In the genomic region with DNA sequence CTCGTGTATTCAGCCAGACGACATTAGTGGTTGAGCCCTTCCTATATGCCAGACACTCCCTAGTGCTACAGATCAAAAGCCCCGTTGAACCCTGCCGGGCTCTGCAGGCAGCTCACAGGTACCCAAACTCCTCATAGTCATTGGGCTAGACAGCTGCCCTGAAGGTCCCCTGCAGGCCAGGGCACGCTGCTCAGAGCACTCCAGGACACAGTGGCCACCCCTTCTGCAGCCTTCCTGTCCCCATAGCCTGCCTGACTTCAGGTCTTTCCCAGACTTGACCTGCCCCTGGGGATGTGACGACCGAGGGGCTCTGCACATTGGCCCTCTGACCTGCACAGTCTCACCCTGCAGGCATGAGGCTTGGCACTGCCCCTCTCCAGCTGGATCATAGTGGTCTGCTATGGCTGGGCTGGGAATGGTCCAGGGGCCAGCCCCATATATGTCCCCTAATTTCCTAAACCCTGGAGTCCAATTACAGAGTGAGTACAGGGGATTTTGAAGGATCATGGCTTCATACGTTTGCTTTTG, we compare ENCODE assay signal across 15 cellular contexts.
DNase-seq lines count a peak whose midpoint lies in the region; ATAC-seq and TF ChIP-seq lines count a peak whose summit lies in the region.
"Had no signal": no experiment of that assay in that cellular context is flagged by ENCODE, and none has a peak within 500 bp of the region (broad histone marks: within the 10 kb centered on the region; RNA-seq: fewer than 3 reads in every experiment).

No MANE protein-coding gene starts in this region.

- no peaks in the 10 kb centered on the region for H3F3A ChIP-seq in neural progenitor cell (ENCODE audit: low read depth)

- no peaks in the 10 kb centered on the region for H3K9me3 Mint-ChIP-seq in natural killer cell treated with Interleukin-12 subunit alpha and Interleukin-12 subunit beta and Interleukin-15 and Interleukin-18, amount 100 ng/mL, for 72 hours
- H3K9me3 Mint-ChIP-seq in natural killer cell, result no peaks in the 10 kb centered on the region
- H3K9me3 Mint-ChIP-seq in stimulated activated effector memory CD8-positive, alpha-beta T cell treated with anti-CD3 and anti-CD28 coated beads, Interleukin-12 subunit alpha, Interleukin-12 subunit beta, amount 100 ng/mL, for 72 hours, result no peaks in the 10 kb centered on the region
- H3K9me3 Mint-ChIP-seq in neural progenitor cell, result peaks cover 10% of the 10 kb centered on the region

- peak; percentile 48 to 57 for ATAC-seq in natural killer cell treated with Interleukin-12 subunit alpha and Interleukin-12 subunit beta and Interleukin-15 and Interleukin-18, amount 100 ng/mL, for 72 hours
- no peak for ATAC-seq in natural killer cell
- ATAC-seq in stimulated activated effector memory CD8-positive, alpha-beta T cell treated with anti-CD3 and anti-CD28 coated beads, Interleukin-12 subunit alpha, Interleukin-12 subunit beta, amount 100 ng/mL, for 72 hours, result peak; percentile 36
- no peak for ATAC-seq in HG02588 (IDR thresholded peaks at IDR 0.05; ENCODE audit: unreplicated experiment)

- no peak overlapping the region for H3K9ac ChIP-seq in neural progenitor cell
- H3K9ac ChIP-seq: BLaER1 had no signal

- TF ChIP-seq CTCF in natural killer cell (IDR thresholded peaks at IDR 0.05) (no peak), coronary artery (IDR thresholded peaks at IDR 0.05) (no peak), neural progenitor cell (IDR thresholded peaks at IDR 0.05) (no peak)

- H3K36me3 Mint-ChIP-seq in natural killer cell treated with Interleukin-12 subunit alpha and Interleukin-12 subunit beta and Interleukin-15 and Interleukin-18, amount 100 ng/mL, for 72 hours, result no peaks in the 10 kb centered on the region
- H3K36me3 Mint-ChIP-seq in natural killer cell (no peaks in the 10 kb centered on the region), neural progenitor cell (peaks cover under 1% of the 10 kb centered on the region)
- H3K36me3 Mint-ChIP-seq in stimulated activated effector memory CD8-positive, alpha-beta T cell treated with anti-CD3 and anti-CD28 coated beads, Interleukin-12 subunit alpha, Interleukin-12 subunit beta, amount 100 ng/mL, for 72 hours, result no peaks in the 10 kb centered on the region
- H3K36me3 Mint-ChIP-seq: CD4-positive, alpha-beta memory T cell had no signal

- H3K27me3 ChIP-seq in neural progenitor cell, result no peaks in the 10 kb centered on the region
- H3K27me3 ChIP-seq: BLaER1 had no signal

- H4K20me1 ChIP-seq in neural progenitor cell (ENCODE audit: low read depth), result no peaks in the 10 kb centered on the region
- H4K20me1 ChIP-seq: BLaER1 had no signal

- peaks cover 4 to 12% of the 10 kb centered on the region in 2 donors for H3K27me3 Mint-ChIP-seq in natural killer cell treated with Interleukin-12 subunit alpha and Interleukin-12 subunit beta and Interleukin-15 and Interleukin-18, amount 100 ng/mL, for 72 hours
- H3K27me3 Mint-ChIP-seq in natural killer cell (ENCODE audit: low read depth in 2 of 2) (peaks cover 22 to 29% of the 10 kb centered on the region in 2 donors), neural progenitor cell (ENCODE audit: insufficient read depth, low read depth) (no peaks in the 10 kb centered on the region)
- H3K27me3 Mint-ChIP-seq: CD4-positive, alpha-beta memory T cell had no signal

- H3K27ac Mint-ChIP-seq in natural killer cell treated with Interleukin-12 subunit alpha and Interleukin-12 subunit beta and Interleukin-15 and Interleukin-18, amount 100 ng/mL, for 72 hours, result no peak overlapping the region
- H3K27ac Mint-ChIP-seq in natural killer cell (no peak overlapping the region), neural progenitor cell (no peak overlapping the region)
- no peak overlapping the region for H3K27ac Mint-ChIP-seq in stimulated activated effector memory CD8-positive, alpha-beta T cell treated with anti-CD3 and anti-CD28 coated beads, Interleukin-12 subunit alpha, Interleukin-12 subunit beta, amount 100 ng/mL, for 72 hours
- H3K27ac Mint-ChIP-seq: H9 had no signal

- H3K79me2 ChIP-seq in neural progenitor cell (ENCODE audit: low read depth), result no peaks in the 10 kb centered on the region

- no peak overlapping the region for H3K4me3 Mint-ChIP-seq in natural killer cell treated with Interleukin-12 subunit alpha and Interleukin-12 subunit beta and Interleukin-15 and Interleukin-18, amount 100 ng/mL, for 72 hours
- no peak overlapping the region for H3K4me3 Mint-ChIP-seq in natural killer cell
- no peak overlapping the region for H3K4me3 Mint-ChIP-seq in stimulated activated effector memory CD8-positive, alpha-beta T cell treated with anti-CD3 and anti-CD28 coated beads, Interleukin-12 subunit alpha, Interleukin-12 subunit beta, amount 100 ng/mL, for 72 hours
- H3K4me3 Mint-ChIP-seq in neural progenitor cell, result no peak overlapping the region
- H3K4me3 Mint-ChIP-seq: CD4-positive, alpha-beta memory T cell; H9 had no signal

- no peak for DNase-seq in natural killer cell treated with Interleukin-12 subunit alpha and Interleukin-12 subunit beta and Interleukin-15 and Interleukin-18, amount 100 ng/mL, for 72 hours (ENCODE audit: low spot score)
- DNase-seq in natural killer cell (no peak), coronary artery (ENCODE audit: low spot score) (peak; percentile 26), neural progenitor cell (ENCODE audit: low spot score) (no peak), substantia nigra (lab: John Stamatoyannopoulos, UW) (no peak)
- no peak for DNase-seq in stimulated activated effector memory CD8-positive, alpha-beta T cell treated with anti-CD3 and anti-CD28 coated beads, Interleukin-12 subunit alpha, Interleukin-12 subunit beta, amount 100 ng/mL, for 72 hours (ENCODE audit: low spot score in 2 of 2)
- DNase-seq: 8988T; CD4-positive, alpha-beta memory T cell; DMS153; DMS79; GDM1; H9 had no signal

- no peak overlapping the region for H2AFZ ChIP-seq in neural progenitor cell (replicated peaks)

- H3K4me3 ChIP-seq in coronary artery (no peak overlapping the region), neural progenitor cell (no peak overlapping the region)
- H3K4me3 ChIP-seq: BLaER1 had no signal

- H3K9me3 ChIP-seq in neural progenitor cell (ENCODE audit: low read depth), result no peaks in the 10 kb centered on the region

- H3K27ac ChIP-seq in coronary artery (no peak overlapping the region), neural progenitor cell (no peak overlapping the region), substantia nigra (ENCODE audit: low read depth, low read length, poor library complexity, severe bottlenecking) (no peak overlapping the region)
- H3K27ac ChIP-seq: BLaER1 had no signal

- intact Hi-C loops in natural killer cell (cut with micrococcal nuclease), result loop anchor here (10.0 kb wide), 1 partner anchor 112 kb away; no protein-coding TSS in a partner anchor

- H3K4me2 ChIP-seq in neural progenitor cell, result no peak overlapping the region
- H3K4me2 ChIP-seq: BLaER1 had no signal

- H3K4me1 ChIP-seq in neural progenitor cell, result peaks cover 10% of the 10 kb centered on the region

- no peaks in the 10 kb centered on the region for H3K36me3 ChIP-seq in neural progenitor cell
- H3K36me3 ChIP-seq: BLaER1 had no signal

- no peaks in the 10 kb centered on the region for H3K4me1 Mint-ChIP-seq in natural killer cell treated with Interleukin-12 subunit alpha and Interleukin-12 subunit beta and Interleukin-15 and Interleukin-18, amount 100 ng/mL, for 72 hours (ENCODE audit: low read depth in 2 of 2)
- H3K4me1 Mint-ChIP-seq in natural killer cell (no peaks in the 10 kb centered on the region), neural progenitor cell (peaks cover 16% of the 10 kb centered on the region)
- no peaks in the 10 kb centered on the region for H3K4me1 Mint-ChIP-seq in stimulated activated effector memory CD8-positive, alpha-beta T cell treated with anti-CD3 and anti-CD28 coated beads, Interleukin-12 subunit alpha, Interleukin-12 subunit beta, amount 100 ng/mL, for 72 hours
- H3K4me1 Mint-ChIP-seq: CD14-positive monocyte had no signal

Comparison
In these comparisons a context has a peak if more than half of its experiments do, and no peak if none do; other contexts are left out.
1. ATAC-seq: peak in natural killer cell treated with Interleukin-12 subunit alpha and Interleukin-12 subunit beta and Interleukin-15 and Interleukin-18, amount 100 ng/mL, for 72 hours (2 of 2) and stimulated activated effector memory CD8-positive, alpha-beta T cell treated with anti-CD3 and anti-CD28 coated beads, Interleukin-12 subunit alpha, Interleukin-12 subunit beta, amount 100 ng/mL, for 72 hours (single experiment); none in natural killer cell (0 of 3) and HG02588 (single experiment).